In genomic region chr1:2933431-2934172, GRCh38 we compare ENCODE assay signal across 19 cellular contexts.
"Had no signal": no experiment of that assay in that cellular context is flagged by ENCODE, and none has a peak within 500 bp of the region (broad histone marks: within the 10 kb centered on the region; RNA-seq: fewer than 3 reads in every experiment).

No MANE protein-coding gene starts in this region.

- DNase-seq: cortex of kidney; effector CD8-positive, alpha-beta T cell; foreskin melanocyte; islet precursor cell; left ventricle myocardium inferior; mammary epithelial cell; nephron progenitor cell; stimulated activated CD4-positive, alpha-beta T cell treated with anti-CD3 and anti-CD28 coated beads, Interleukin-2, amount 100 ng/mL, for 24 hours; stimulated activated CD4-positive, alpha-beta T cell treated with anti-CD3 and anti-CD28 coated beads, Interleukin-4, amount 100 ng/mL, for 4 hours; stimulated activated naive B cell treated with anti-CD40 and anti-IgM and Interleukin-4, amounts not matched to agents 10 μg/mL and 1 μg/mL and 100 μg/mL, for 72 hours; stimulated activated naive CD8-positive, alpha-beta T cell treated with anti-CD3 and anti-CD28 coated beads, Interleukin-15, amount 100 ng/mL, for 72 hours; testis; upper lobe of right lung had no signal

- H3K9me3 ChIP-seq: left ventricle myocardium inferior, neutrophil, testis, upper lobe of right lung, vagina had no signal

- H3K4me3 ChIP-seq: dorsolateral prefrontal cortex, left ventricle myocardium inferior, testis, tibial nerve, upper lobe of right lung, vagina had no signal

- H3K27me3 ChIP-seq: neutrophil, testis, vagina had no signal

- H3K4me1 ChIP-seq: left ventricle myocardium inferior, testis, upper lobe of right lung, vagina had no signal

- ATAC-seq: naive thymus-derived CD4-positive, alpha-beta T cell; right cardiac atrium; stimulated activated naive B cell treated with anti-CD40 and anti-IgM and Interleukin-4, amounts not matched to agents 10 μg/mL and 1 μg/mL and 100 μg/mL, for 72 hours; upper lobe of right lung had no signal

- H3K27ac ChIP-seq: dorsolateral prefrontal cortex, left ventricle myocardium inferior, neutrophil, testis, tibial nerve, upper lobe of right lung, vagina had no signal

- H3K36me3 ChIP-seq: left ventricle myocardium inferior, neutrophil, tibial nerve, upper lobe of right lung, vagina had no signal
